Comparison of ENCODE assay signal across 9 cellular contexts in the genomic region with DNA sequence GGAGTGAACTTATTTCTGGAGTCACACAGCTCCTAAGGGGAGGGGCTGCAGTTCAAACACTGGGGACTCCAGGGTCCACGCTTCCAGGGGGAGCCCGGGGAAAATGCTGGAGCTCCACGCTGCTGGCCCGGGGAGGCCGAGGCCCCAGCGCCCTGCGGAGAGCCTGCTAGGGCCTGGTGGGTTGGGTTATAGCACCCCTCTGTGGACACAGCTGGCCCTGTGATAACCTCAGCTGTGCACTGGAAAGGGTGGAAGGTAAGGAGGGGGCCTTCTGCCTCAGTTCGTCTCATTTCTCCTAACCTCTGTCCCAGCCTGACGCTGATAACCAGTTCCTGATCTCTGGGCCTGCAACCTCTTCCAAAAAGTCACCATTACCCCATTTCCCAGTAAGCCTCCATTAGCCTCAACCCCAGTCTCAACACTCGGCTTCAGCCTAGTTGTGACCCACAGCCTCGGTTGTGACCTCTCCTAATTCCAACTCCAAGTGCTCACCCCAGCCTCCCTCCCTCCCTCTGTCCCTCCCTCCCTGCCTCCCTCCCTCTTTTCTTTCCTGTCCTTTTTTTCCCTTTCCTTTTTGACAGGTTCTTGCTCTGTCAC. TPM values are rescaled to one million over a fixed set of nuclear protein-coding genes. Genes with fewer than 3 reads are reported as not detected.
DNase-seq lines count a peak whose midpoint lies in the region; ATAC-seq, FAIRE-seq and TF ChIP-seq lines count a peak whose summit lies in the region.
"Had no signal": no experiment of that assay in that cellular context is flagged by ENCODE, and none has a peak within 500 bp of the region (broad histone marks: within the 10 kb centered on the region; RNA-seq: fewer than 3 reads in every experiment).

No MANE protein-coding gene starts in this region.

- peaks cover 9% of the 10 kb centered on the region for H3K4me1 Mint-ChIP-seq in endothelial cell (ENCODE audit: unreplicated experiment)

- no peaks in the 10 kb centered on the region for H3K27me3 Mint-ChIP-seq in endothelial cell (ENCODE audit: unreplicated experiment)

- intact Hi-C loops in transverse colon (cut with DNase I; ENCODE audit: low total_unique reads) = no loop called here

- H3K27me3 ChIP-seq in transverse colon = no peaks in the 10 kb centered on the region

- peak overlapping the region in 1 of 4 donors; percentile 23 for H3K4me3 ChIP-seq in transverse colon

- H3K4me3 Mint-ChIP-seq in endothelial cell (ENCODE audit: unreplicated experiment) = no peak overlapping the region

- no peak for FAIRE-seq in RCC 7860 (lab: Jason Lieb, UNC)
- FAIRE-seq: TTC549 had no signal

- WGBS in transverse colon (ENCODE audit: low coverage in 1 of 2), 2 donors = 30 to 40% methylated on average over 2 to 11 of the region's 11 CpGs

- H3K9me3 ChIP-seq in transverse colon = no peaks in the 10 kb centered on the region

- TF ChIP-seq POLR2A in transverse colon (IDR thresholded peaks at IDR 0.05) = no peak

- no peak overlapping the region for H3K27ac Mint-ChIP-seq in endothelial cell (ENCODE audit: unreplicated experiment)

- H3K27ac ChIP-seq in transverse colon = peak overlapping the region; percentile 71 to 98 (median 94)

- H3K36me3 ChIP-seq in transverse colon = peaks cover 0 to 4% (median 0%) of the 10 kb centered on the region in 4 donors

- no peaks in the 10 kb centered on the region for H3K36me3 Mint-ChIP-seq in endothelial cell (ENCODE audit: low read depth, unreplicated experiment)

- no peak for ATAC-seq in GM21529 (IDR thresholded peaks at IDR 0.05; ENCODE audit: unreplicated experiment)

- in situ Hi-C loops in transverse colon (cut with MboI; ENCODE audit: low pct_ligation_motif_present in 1 of 4, low pct_unique_long_range_greater_than_20kb in 1 of 4, low sequenced_read_pairs in 3 of 4) = loop anchor here (5.0 to 25.0 kb wide), 5 partner anchors 156 to 309 kb away; partner anchors contain the start of gene CAPZB (in 1 of the 4)

- no peak for TF ChIP-seq CTCF in endothelial cell (IDR thresholded peaks at IDR 0.05; ENCODE audit: unreplicated experiment)
- peak; percentile 40 to 53 (median 49) for TF ChIP-seq CTCF in transverse colon (IDR thresholded peaks at IDR 0.05)

- TF ChIP-seq EP300 in transverse colon (IDR thresholded peaks at IDR 0.05; ENCODE audit: low read depth) = no peak

- peaks cover 26 to 73% (median 57%) of the 10 kb centered on the region in 4 donors for H3K4me1 ChIP-seq in transverse colon

- peak; percentile 53 for DNase-seq in EL
- peak; percentile 59 to 60 for DNase-seq in Kasumi-1 (lab: John Stamatoyannopoulos, UW)
- DNase-seq in activated CD4-positive, alpha-beta T cell treated with anti-CD3 and anti-CD28 coated beads for 48 hours = peak; percentile 65
- peak; percentile 63 for DNase-seq in endothelial cell (ENCODE audit: low spot score)
- peak; percentile 64 for DNase-seq in mucosa of gallbladder (ENCODE audit: low spot score)
- DNase-seq in transverse colon = peak; percentile 43
- DNase-seq in RCC 7860 (ENCODE audit: low spot score) = no peak

- no peaks in the 10 kb centered on the region for H3K9me3 Mint-ChIP-seq in endothelial cell (ENCODE audit: unreplicated experiment)

RNA-seq across cellular contexts. Expression of gene NBL1, which starts 7.1 kb away (rescaled TPM):
- total RNA-seq in endothelial cell (ENCODE audit: unreplicated experiment) = 38.1 TPM
- 154 TPM for total RNA-seq in mucosa of gallbladder
- 100 to 1,000 TPM; 122 to 238 (median 204) TPM for total RNA-seq in transverse colon

RNA-seq across cellular contexts. Expression of gene HTR6, which starts 13.4 kb away (rescaled TPM):
- total RNA-seq in endothelial cell (ENCODE audit: unreplicated experiment) (not detected), mucosa of gallbladder (not detected), transverse colon (not detected)
